Comparison of ENCODE assay signal across 1 cellular context in the genomic region with DNA sequence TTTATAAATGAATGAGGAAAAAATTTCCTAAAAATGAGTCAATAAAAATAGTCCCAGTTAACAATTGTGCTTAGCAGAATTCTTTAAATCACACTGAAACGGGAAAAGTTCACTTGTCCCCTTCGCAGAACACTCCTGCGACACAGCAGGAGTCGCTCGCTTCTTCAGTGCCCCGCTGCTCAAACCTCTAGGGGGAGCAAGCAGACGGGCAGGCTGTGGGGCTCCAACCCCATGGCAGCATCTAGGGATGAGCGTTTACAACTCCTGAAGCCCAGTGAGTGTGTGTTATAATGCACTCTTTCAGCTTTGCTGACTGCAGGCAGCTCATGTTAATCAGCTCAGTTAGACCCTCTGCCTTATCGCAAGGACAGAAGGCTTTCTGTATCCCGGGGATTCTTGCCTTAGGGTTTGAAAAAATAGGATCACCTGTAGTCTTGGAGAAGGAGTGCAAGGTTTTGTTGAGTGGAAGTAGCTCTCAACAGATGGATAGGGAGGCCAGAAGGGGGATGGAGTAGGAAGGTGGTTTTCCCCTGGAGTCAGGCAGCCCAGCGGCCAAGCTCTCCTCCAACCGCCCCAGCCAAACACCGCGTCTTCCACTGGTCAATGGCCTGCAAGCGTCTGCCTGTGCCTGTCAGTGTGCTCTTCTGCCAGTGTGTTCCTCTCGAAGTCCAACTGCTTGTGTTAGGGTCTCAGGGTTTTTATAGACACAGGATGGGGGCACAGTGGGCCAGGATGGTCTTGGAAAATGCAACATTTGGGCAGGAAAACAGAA.
TF ChIP-seq lines count a peak whose summit lies in the region.

No MANE protein-coding gene starts in this region.

TF ChIP-seq in HCT116, 20 proteins besides CTCF, POLR2A, EP300 and RAD21:
- TF ChIP-seq SIN3A (IDR thresholded peaks at IDR 0.05; ENCODE audit: low read depth) (no peak), SRF (IDR thresholded peaks at IDR 0.05; ENCODE audit: low read depth) (no peak), YY1 (IDR thresholded peaks at IDR 0.05; ENCODE audit: extremely low read depth, insufficient replicate concordance, low read depth, low read length) (no peak)
